In genomic region chr19:19078801-19079200, GRCh38 we compare ENCODE assay signal across 1 cellular context.
TF ChIP-seq lines count a peak whose summit lies in the region.

No MANE protein-coding gene starts in this region.

TF ChIP-seq in GM12878, 131 proteins besides CTCF, POLR2A, EP300 and RAD21:
- TF ChIP-seq BCL3 (IDR thresholded peaks at IDR 0.05; ENCODE audit: borderline replicate concordance, insufficient read depth, low read depth, low read length, poor library complexity, severe bottlenecking) (peak; percentile 30), ATF3 (IDR thresholded peaks at IDR 0.05; ENCODE audit: borderline replicate concordance, extremely low read depth, low read depth, low read length) (no peak), BCL11A (IDR thresholded peaks at IDR 0.05; ENCODE audit: low read depth, low read length) (no peak)
